In genomic region chr5:129382921-129383672, GRCh38 we compare ENCODE assay signal across 17 cellular contexts.
"Had no signal": no experiment of that assay in that cellular context is flagged by ENCODE, and none has a peak within 500 bp of the region (broad histone marks: within the 10 kb centered on the region; RNA-seq: fewer than 3 reads in every experiment).

No MANE protein-coding gene starts in this region.

- DNase-seq: activated CD4-positive, alpha-beta T cell treated with anti-CD3 and anti-CD28 coated beads for 1 hour; activated CD4-positive, alpha-beta T cell treated with anti-CD3 and anti-CD28 coated beads, Interleukin-2, amount 50 U/mL, for 48 hours; activated gamma-delta T cell treated with Interleukin-2 at 50 U/mL for 16 hours; activated naive CD8-positive, alpha-beta T cell treated with anti-CD3 and anti-CD28 coated beads, Interleukin-2, amount 10 ng/mL, durations not matched to agents 7 days and 5 days; activated T-cell treated with anti-CD3 and anti-CD28 coated beads, Interleukin-2, amount 50 U/mL, for 48 hours; aorta; caudate nucleus; effector CD4-positive, alpha-beta T cell; heart left ventricle; kidney; nephron progenitor cell; stimulated activated CD4-positive, alpha-beta T cell treated with anti-CD3 and anti-CD28 coated beads, Interleukin-2, amount 100 ng/mL, for 48 hours; stimulated activated naive CD4-positive, alpha-beta T cell treated with Interleukin-2 at 50 U/mL for 16 hours; T-helper 9 cell had no signal

- H3K4me1 Mint-ChIP-seq: activated naive CD8-positive, alpha-beta T cell treated with anti-CD3 and anti-CD28 coated beads, Interleukin-2, amount 10 ng/mL, durations not matched to agents 7 days and 5 days had no signal

- H3K27me3 Mint-ChIP-seq: activated naive CD8-positive, alpha-beta T cell treated with anti-CD3 and anti-CD28 coated beads, Interleukin-2, amount 10 ng/mL, durations not matched to agents 7 days and 5 days; type B pancreatic cell had no signal

- H3K36me3 ChIP-seq: heart left ventricle had no signal

- H3K27me3 ChIP-seq: heart left ventricle had no signal

- H3K27ac Mint-ChIP-seq: activated naive CD8-positive, alpha-beta T cell treated with anti-CD3 and anti-CD28 coated beads, Interleukin-2, amount 10 ng/mL, durations not matched to agents 7 days and 5 days; nephron progenitor cell; type B pancreatic cell had no signal

- H3K9me3 ChIP-seq: heart left ventricle had no signal

- H3K36me3 Mint-ChIP-seq: activated naive CD8-positive, alpha-beta T cell treated with anti-CD3 and anti-CD28 coated beads, Interleukin-2, amount 10 ng/mL, durations not matched to agents 7 days and 5 days; type B pancreatic cell had no signal

- H3K4me1 ChIP-seq: heart left ventricle had no signal

- H3K4me3 Mint-ChIP-seq: activated naive CD8-positive, alpha-beta T cell treated with anti-CD3 and anti-CD28 coated beads, Interleukin-2, amount 10 ng/mL, durations not matched to agents 7 days and 5 days; nephron progenitor cell; type B pancreatic cell had no signal

- H3K9me3 Mint-ChIP-seq: activated naive CD8-positive, alpha-beta T cell treated with anti-CD3 and anti-CD28 coated beads, Interleukin-2, amount 10 ng/mL, durations not matched to agents 7 days and 5 days; nephron progenitor cell had no signal

- H3K27ac ChIP-seq: coronary artery, heart left ventricle had no signal

- ATAC-seq: heart left ventricle, sciatic nerve had no signal

- H3K4me3 ChIP-seq: coronary artery, heart left ventricle had no signal
